Comparison of ENCODE assay signal across 9 cellular contexts in the genomic region with DNA sequence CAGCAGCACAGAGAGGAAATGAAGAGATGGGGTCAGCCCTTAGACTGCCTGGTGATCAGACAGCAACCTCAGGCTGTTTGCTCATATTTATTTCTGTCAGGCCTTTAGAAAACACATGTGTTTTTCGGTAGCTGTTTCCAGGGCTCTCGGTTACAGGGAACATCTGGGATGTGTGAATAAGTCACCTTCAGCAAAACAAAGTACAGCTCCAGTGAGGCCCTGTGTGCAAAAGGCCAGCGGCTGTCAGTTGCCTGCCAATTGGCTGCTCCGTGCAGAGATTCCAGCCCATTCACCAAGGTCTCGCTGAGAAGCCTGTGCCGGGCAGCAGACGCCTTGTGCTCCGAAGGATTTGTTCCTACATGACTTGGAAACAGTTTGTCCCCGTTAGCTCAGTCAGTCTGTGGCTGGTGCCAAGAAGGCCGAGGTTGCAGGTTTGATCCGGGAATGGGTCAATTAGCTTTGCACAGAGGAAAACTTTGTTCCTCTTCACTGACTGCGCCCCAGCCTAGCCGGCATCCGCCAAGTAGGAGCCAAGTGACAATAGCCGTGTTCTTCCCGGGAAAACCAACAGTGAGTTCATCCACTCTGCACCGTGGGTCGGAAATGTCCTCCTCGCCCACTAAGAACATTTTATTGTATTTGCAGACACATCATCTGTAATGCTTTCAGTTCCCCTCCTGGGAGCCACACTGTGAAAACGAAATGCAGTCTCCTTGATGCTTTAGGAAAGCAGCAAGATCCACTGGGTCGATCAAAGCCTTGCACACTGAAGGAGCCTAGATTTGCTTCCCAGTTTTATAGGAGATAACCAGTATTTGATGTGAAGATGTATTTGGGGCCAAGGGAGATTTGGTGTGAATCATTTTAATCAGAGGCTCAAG.
DNase-seq lines count a peak whose midpoint lies in the region; ATAC-seq and TF ChIP-seq lines count a peak whose summit lies in the region.
"Had no signal": no experiment of that assay in that cellular context is flagged by ENCODE, and none has a peak within 500 bp of the region (broad histone marks: within the 10 kb centered on the region; RNA-seq: fewer than 3 reads in every experiment).

No MANE protein-coding gene starts in this region.

- H3K4me1 Mint-ChIP-seq in nephron (peaks cover 33% of the 10 kb centered on the region), type B pancreatic cell (ENCODE audit: unreplicated experiment) (peaks cover 32% of the 10 kb centered on the region), T-cell (no peaks in the 10 kb centered on the region)

- DNase-seq in amniotic epithelial cell (ENCODE audit: low read depth) (peak; percentile 19), fibroblast of villous mesenchyme (ENCODE audit: low read depth) (peak; percentile 79), type B pancreatic cell (ENCODE audit: extremely low spot score, unreplicated experiment) (no peak), SKM-1 treated with dmso at 0.1 percent for 144 hours (lab: John Stamatoyannopoulos, UW; ENCODE audit: unreplicated experiment) (no peak), dedifferentiated amniotic fluid mesenchymal stem cell (ENCODE audit: extremely low spot score) (no peak), T-cell (no peak)
- no peak for DNase-seq in stimulated activated CD4-positive, alpha-beta T cell treated with anti-CD3 and anti-CD28 coated beads, Interleukin-12 subunit alpha, Interleukin-12 subunit beta, amount 100 ng/mL, for 4 hours
- DNase-seq: NCI-H2081 had no signal

- CTCF ChIA-PET in T-cell (lab: Charles Lee) = interaction anchor here in 1 of 2 donors (0.5 kb wide), 1 partner anchor 331 kb away, joined by 3 read pairs; no protein-coding TSS in a partner anchor

- H3K27me3 Mint-ChIP-seq in nephron (ENCODE audit: low read depth) (peaks cover 4% of the 10 kb centered on the region), type B pancreatic cell (no peaks in the 10 kb centered on the region), T-cell (peaks cover 1 to 11% of the 10 kb centered on the region in 2 donors)

- ATAC-seq in T-cell (replicated peaks in 1 of 4) = no peak

- no peak for TF ChIP-seq CTCF in fibroblast of villous mesenchyme (IDR thresholded peaks at IDR 0.05; ENCODE audit: insufficient read depth, low read depth, low read length)
- TF ChIP-seq CTCF in nephron (IDR thresholded peaks at IDR 0.05; ENCODE audit: unreplicated experiment in 3 of 3) = no peak
- no peak for TF ChIP-seq CTCF in type B pancreatic cell (conservative IDR thresholded peaks at IDR 0.05)

- POLR2A ChIA-PET in T-cell (lab: Charles Lee) = no interaction called here

- H3K4me3 Mint-ChIP-seq in nephron = no peak overlapping the region
- peak overlapping the region; percentile 46 for H3K4me3 Mint-ChIP-seq in type B pancreatic cell
- no peak overlapping the region for H3K4me3 Mint-ChIP-seq in T-cell

- H3K36me3 Mint-ChIP-seq in nephron (ENCODE audit: low read depth) (no peaks in the 10 kb centered on the region), type B pancreatic cell (no peaks in the 10 kb centered on the region), T-cell (no peaks in the 10 kb centered on the region)

- H3K4me3 ChIP-seq in fibroblast of villous mesenchyme (ENCODE audit: low read depth, low read length) = no peak overlapping the region

- peak overlapping the region; percentile 26 to 78 (median 63) for H3K27ac Mint-ChIP-seq in nephron
- peak overlapping the region; percentile 11 for H3K27ac Mint-ChIP-seq in type B pancreatic cell
- H3K27ac Mint-ChIP-seq in T-cell = no peak overlapping the region

- H3K9me3 Mint-ChIP-seq in nephron (peaks cover 3% of the 10 kb centered on the region), type B pancreatic cell (no peaks in the 10 kb centered on the region), T-cell (no peaks in the 10 kb centered on the region)

Comparison
In these comparisons a context has a peak if more than half of its experiments do, and no peak if none do; other contexts are left out.
1. DNase-seq: peak in amniotic epithelial cell (single experiment) and fibroblast of villous mesenchyme (single experiment); none in type B pancreatic cell (single experiment), SKM-1 treated with dmso at 0.1 percent for 144 hours (single experiment), stimulated activated CD4-positive, alpha-beta T cell treated with anti-CD3 and anti-CD28 coated beads, Interleukin-12 subunit alpha, Interleukin-12 subunit beta, amount 100 ng/mL, for 4 hours (single experiment), dedifferentiated amniotic fluid mesenchymal stem cell (single experiment) and T-cell (0 of 34).
2. H3K27ac Mint-ChIP-seq: peak in nephron (3 of 3) and type B pancreatic cell (single experiment); none in T-cell (0 of 2).